ENCODE assay signal across 1 cellular context in the genomic region with DNA sequence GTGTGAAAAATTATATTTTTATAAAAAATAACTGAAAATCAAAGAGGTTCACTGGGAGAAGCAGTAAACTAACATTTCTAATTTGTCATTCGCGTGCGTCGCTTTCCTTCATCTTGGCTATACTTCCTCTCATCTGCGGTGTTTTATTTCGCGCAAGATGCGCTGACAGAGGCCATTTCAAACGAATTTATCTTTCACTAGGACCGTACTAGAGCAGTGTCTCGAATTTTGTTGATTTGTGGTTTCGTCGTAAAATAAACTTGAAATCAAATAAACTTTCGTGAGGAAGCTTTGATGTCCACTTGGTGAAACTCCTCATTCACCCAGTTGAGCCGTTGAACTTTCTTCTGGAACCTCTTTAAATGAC.
TF ChIP-seq lines count a peak whose summit lies in the region.

No MANE protein-coding gene starts in this region.

TF ChIP-seq in HCT116, 20 proteins besides CTCF, POLR2A, EP300 and RAD21:
- TF ChIP-seq FOSL1 (IDR thresholded peaks at IDR 0.05; ENCODE audit: low read depth) (no peak), EZH2phosphoT487 (IDR thresholded peaks at IDR 0.05; ENCODE audit: borderline replicate concordance) (no peak), TCF7L2 (IDR thresholded peaks at IDR 0.05; ENCODE audit: borderline replicate concordance, extremely low read depth, insufficient read depth, insufficient read length) (no peak), SIN3A (IDR thresholded peaks at IDR 0.05; ENCODE audit: low read depth) (no peak), EZH2 (IDR thresholded peaks at IDR 0.05) (no peak)
- TF ChIP-seq, protein P1, sequence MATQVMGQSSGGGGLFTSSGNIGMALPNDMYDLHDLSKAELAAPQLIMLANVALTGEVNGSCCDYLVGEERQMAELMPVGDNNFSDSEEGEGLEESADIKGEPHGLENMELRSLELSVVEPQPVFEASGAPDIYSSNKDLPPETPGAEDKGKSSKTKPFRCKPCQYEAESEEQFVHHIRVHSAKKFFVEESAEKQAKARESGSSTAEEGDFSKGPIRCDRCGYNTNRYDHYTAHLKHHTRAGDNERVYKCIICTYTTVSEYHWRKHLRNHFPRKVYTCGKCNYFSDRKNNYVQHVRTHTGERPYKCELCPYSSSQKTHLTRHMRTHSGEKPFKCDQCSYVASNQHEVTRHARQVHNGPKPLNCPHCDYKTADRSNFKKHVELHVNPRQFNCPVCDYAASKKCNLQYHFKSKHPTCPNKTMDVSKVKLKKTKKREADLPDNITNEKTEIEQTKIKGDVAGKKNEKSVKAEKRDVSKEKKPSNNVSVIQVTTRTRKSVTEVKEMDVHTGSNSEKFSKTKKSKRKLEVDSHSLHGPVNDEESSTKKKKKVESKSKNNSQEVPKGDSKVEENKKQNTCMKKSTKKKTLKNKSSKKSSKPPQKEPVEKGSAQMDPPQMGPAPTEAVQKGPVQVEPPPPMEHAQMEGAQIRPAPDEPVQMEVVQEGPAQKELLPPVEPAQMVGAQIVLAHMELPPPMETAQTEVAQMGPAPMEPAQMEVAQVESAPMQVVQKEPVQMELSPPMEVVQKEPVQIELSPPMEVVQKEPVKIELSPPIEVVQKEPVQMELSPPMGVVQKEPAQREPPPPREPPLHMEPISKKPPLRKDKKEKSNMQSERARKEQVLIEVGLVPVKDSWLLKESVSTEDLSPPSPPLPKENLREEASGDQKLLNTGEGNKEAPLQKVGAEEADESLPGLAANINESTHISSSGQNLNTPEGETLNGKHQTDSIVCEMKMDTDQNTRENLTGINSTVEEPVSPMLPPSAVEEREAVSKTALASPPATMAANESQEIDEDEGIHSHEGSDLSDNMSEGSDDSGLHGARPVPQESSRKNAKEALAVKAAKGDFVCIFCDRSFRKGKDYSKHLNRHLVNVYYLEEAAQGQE (IDR thresholded peaks at IDR 0.05; ENCODE audit: low read depth) = no peak
